Comparison of ENCODE assay signal across 14 cellular contexts in genomic region chrX:31546130-31546529, GRCh38.
A peak's percentile ranks its signal among the peaks of the same experiment; 100 is the strongest.
DNase-seq lines count a peak whose midpoint lies in the region; ATAC-seq lines count a peak whose summit lies in the region.
"Had no signal": no experiment of that assay in that cellular context is flagged by ENCODE, and none has a peak within 500 bp of the region (broad histone marks: within the 10 kb centered on the region; RNA-seq: fewer than 3 reads in every experiment).

No MANE protein-coding gene starts in this region.

- peak overlapping the region; percentile 79 for H3K27ac ChIP-seq in epithelial cell of prostate
- H3K27ac ChIP-seq: HL-60 had no signal

- ATAC-seq in HG02885 (IDR thresholded peaks at IDR 0.05; ENCODE audit: poor library complexity, unreplicated experiment) (no peak), HG02840 (IDR thresholded peaks at IDR 0.05; ENCODE audit: low FRiP score, unreplicated experiment) (no peak), GM18498 (IDR thresholded peaks at IDR 0.05; ENCODE audit: unreplicated experiment) (no peak)

- DNase-seq in ELF-1 (ENCODE audit: low read depth, low spot score) (peak; percentile 14), NOMO-1 treated with DMSO at 0.1 percent for 48 hours (lab: John Stamatoyannopoulos, UW; ENCODE audit: unreplicated experiment) (peak; percentile 51), epithelial cell of prostate (ENCODE audit: low read depth, low spot score) (peak; percentile 45), renal cortical epithelial cell (ENCODE audit: low read depth) (peak; percentile 74), NAMALWA (ENCODE audit: low spot score) (no peak)
- DNase-seq: activated CD4-positive, alpha-beta T cell treated with anti-CD3 and anti-CD28 coated beads, Interleukin-2, amount 10 ng/mL, durations not matched to agents 24 days and 14 days; amniotic stem cell; DMS 273 treated with DMSO at 0.1 percent for 48 hours; NCI-H2081 treated with DMSO at 0.1 percent for 48 hours; small intestine had no signal
